ENCODE assay signal across 21 cellular contexts in genomic region chr7:41507686-41508268, GRCh38.
DNase-seq lines count a peak whose midpoint lies in the region; ATAC-seq and TF ChIP-seq lines count a peak whose summit lies in the region.
"Had no signal": no experiment of that assay in that cellular context is flagged by ENCODE, and none has a peak within 500 bp of the region (broad histone marks: within the 10 kb centered on the region; RNA-seq: fewer than 3 reads in every experiment).

No MANE protein-coding gene starts in this region.

- H3K9me3 ChIP-seq in right lobe of liver, result no peaks in the 10 kb centered on the region
- H3K9me3 ChIP-seq: A549, Caco-2 had no signal

- no peak for TF ChIP-seq POLR2A in right lobe of liver (IDR thresholded peaks at IDR 0.05)

- peaks cover 0 to 20% (median 4%) of the 10 kb centered on the region in 4 donors for H3K4me1 ChIP-seq in right lobe of liver
- H3K4me1 ChIP-seq: A549, Caco-2 had no signal

- no peaks in the 10 kb centered on the region for H3K9me3 Mint-ChIP-seq in endothelial cell (ENCODE audit: unreplicated experiment)

- ATAC-seq in right lobe of liver (peak in 2 of 4 donors; percentile 36 to 38), HG03439 (IDR thresholded peaks at IDR 0.05; ENCODE audit: unreplicated experiment) (no peak), HG02938 (IDR thresholded peaks at IDR 0.05; ENCODE audit: unreplicated experiment) (no peak)
- ATAC-seq: A549; CD8-positive, alpha-beta T cell had no signal

- H3K36me3 ChIP-seq in right lobe of liver, result no peaks in the 10 kb centered on the region

- DNase-seq in M059J (ENCODE audit: low read depth) (peak; percentile 12), endothelial cell (ENCODE audit: low spot score) (no peak), right lobe of liver (no peak), hippocampal formation (lab: John Stamatoyannopoulos, UW) (no peak)
- DNase-seq in stimulated activated CD4-positive, alpha-beta T cell treated with anti-CD3 and anti-CD28 coated beads, Interleukin-15, amount 100 ng/mL, for 24 hours, result no peak
- DNase-seq: AML-193; C1 segment of cervical spinal cord; Caco-2; CD8-positive, alpha-beta T cell; GOT3; Karpas-422; MV-4-11; NCI-H2029; NCI-H526 treated with DMSO at 0.1 percent for 48 hours; PC-9; RPMI8226; SHP77 had no signal

- peak overlapping the region; percentile 70 for H3K27ac Mint-ChIP-seq in endothelial cell (ENCODE audit: unreplicated experiment)
- H3K27ac Mint-ChIP-seq: CD8-positive, alpha-beta T cell had no signal

- H3K4me3 Mint-ChIP-seq in endothelial cell (ENCODE audit: unreplicated experiment), result no peak overlapping the region
- H3K4me3 Mint-ChIP-seq: CD8-positive, alpha-beta T cell had no signal

- peaks cover 17% of the 10 kb centered on the region for H3K4me1 Mint-ChIP-seq in endothelial cell (ENCODE audit: unreplicated experiment)

- intact Hi-C loops in right lobe of liver (cut with DNase I), result no loop called here

- peak overlapping the region in 2 of 3 donors; percentile 42 to 84 for H3K27ac ChIP-seq in right lobe of liver
- H3K27ac ChIP-seq: A549, HL-60, PC-9 had no signal

- peaks cover 2% of the 10 kb centered on the region for H3K27me3 Mint-ChIP-seq in endothelial cell (ENCODE audit: unreplicated experiment)

- H3K4me3 ChIP-seq in right lobe of liver, result no peak overlapping the region
- H3K4me3 ChIP-seq: A549, PC-9 had no signal

- 57% methylated on average over 4 of the region's 4 CpGs for WGBS in right lobe of liver (ENCODE audit: insufficient coverage, low coverage, low lambda C conversion rate, missing lambda C conversion rate)

- no peaks in the 10 kb centered on the region for H3K27me3 ChIP-seq in right lobe of liver

- H3K36me3 Mint-ChIP-seq in endothelial cell (ENCODE audit: low read depth, unreplicated experiment), result no peaks in the 10 kb centered on the region
- H3K36me3 Mint-ChIP-seq: CD8-positive, alpha-beta T cell had no signal

- TF ChIP-seq CTCF in endothelial cell (IDR thresholded peaks at IDR 0.05; ENCODE audit: unreplicated experiment), result no peak
- no peak for TF ChIP-seq CTCF in right lobe of liver (IDR thresholded peaks at IDR 0.05)
